1 cellular context compared by ENCODE assay signal in genomic region chr2:231780123-231780908, GRCh38.
TF ChIP-seq lines count a peak whose summit lies in the region.

No MANE protein-coding gene starts in this region.

TF ChIP-seq in HEK293, 187 proteins besides CTCF, POLR2A, EP300 and RAD21 (continued from another document):
- TF ChIP-seq ZBTB20 (tag by site-specific recombination; IDR thresholded peaks at IDR 0.05), result 0 out of 2 replicates have a peak, but pooled peaks have one; percentile 8
